In genomic region chr1:6646499-6647148, GRCh38 we compare ENCODE assay signal across 9 cellular contexts. TPM values are rescaled to one million over a fixed set of nuclear protein-coding genes. Genes with fewer than 3 reads are reported as not detected.
A peak's percentile ranks its signal among the peaks of the same experiment; 100 is the strongest.
DNase-seq lines count a peak whose midpoint lies in the region; ATAC-seq, FAIRE-seq and TF ChIP-seq lines count a peak whose summit lies in the region.
"Had no signal": no experiment of that assay in that cellular context is flagged by ENCODE, and none has a peak within 500 bp of the region (broad histone marks: within the 10 kb centered on the region; RNA-seq: fewer than 3 reads in every experiment).

No MANE protein-coding gene starts in this region.

- no peaks in the 10 kb centered on the region for H3K27me3 ChIP-seq in pancreas

- H3K36me3 Mint-ChIP-seq in WTC11 = peaks cover 46% of the 10 kb centered on the region

- intact Hi-C loops in pancreas (cut with DNase I) = loop anchor here in 2 of 3 donors (10.0 kb wide), 2 partner anchors 92 to 162 kb away; partner anchors contain the start of genes NOL9 (in 1 of the 2) and TAS1R1 (in 1 of the 2)

- no peak overlapping the region for H3K27ac ChIP-seq in pancreas

- TF ChIP-seq CTCF in WTC11 (IDR thresholded peaks at IDR 0.05) = peak; percentile 60
- peak; percentile 52 for TF ChIP-seq CTCF in foreskin fibroblast (IDR thresholded peaks at IDR 0.05; ENCODE audit: low read depth, low read length)
- TF ChIP-seq CTCF in pancreas (IDR thresholded peaks at IDR 0.05) = peak; percentile 14 to 48 (median 39)

- ATAC-seq in WTC11 (peak; percentile 76), pancreas (peak; percentile 70 to 88 (median 86))

- peak overlapping the region; percentile 71 for H3K27ac Mint-ChIP-seq in WTC11

- no peaks in the 10 kb centered on the region for H3K9me3 ChIP-seq in pancreas

- POLR2A ChIA-PET in WTC11 (lab: Charles Lee) = interaction anchor here (0.7 to 1.4 kb wide), 3 partner anchors 12 to 44 kb away, joined by 3 to 4 read pairs (median 3); partner anchors contain the start of gene KLHL21

- no peaks in the 10 kb centered on the region for H3K9me3 Mint-ChIP-seq in WTC11
- H3K9me3 Mint-ChIP-seq: central memory CD8-positive, alpha-beta T cell had no signal

- no peaks in the 10 kb centered on the region for H3K27me3 Mint-ChIP-seq in WTC11 (ENCODE audit: low read depth)
- H3K27me3 Mint-ChIP-seq: central memory CD8-positive, alpha-beta T cell had no signal

- CTCF ChIA-PET in WTC11 (lab: Charles Lee) = interaction anchor here (0.6 to 2.2 kb wide), 45 partner anchors 9 to 561 kb away, joined by 3 to 15 read pairs (median 4); partner anchors contain the start of genes DNAJC11, NOL9, PHF13 and PLEKHG5

- H3K4me1 ChIP-seq in pancreas = no peaks in the 10 kb centered on the region

- no peaks in the 10 kb centered on the region for H3K36me3 ChIP-seq in pancreas

- WGBS in pancreas, 2 donors = 54 to 59% methylated on average over 10 of the region's 10 CpGs

- no peak overlapping the region for H3K4me3 Mint-ChIP-seq in WTC11
- H3K4me3 Mint-ChIP-seq: central memory CD8-positive, alpha-beta T cell had no signal

- no peak overlapping the region for H3K4me3 ChIP-seq in foreskin fibroblast (ENCODE audit: low read depth in 1 of 2, low read length in 2 of 2)
- H3K4me3 ChIP-seq in pancreas = no peak overlapping the region

- peaks cover 16% of the 10 kb centered on the region for H3K4me1 Mint-ChIP-seq in WTC11
- H3K4me1 Mint-ChIP-seq: central memory CD8-positive, alpha-beta T cell had no signal

- peak in 2 of 3 donors; percentile 8 to 9 for DNase-seq in stimulated activated CD4-positive, alpha-beta T cell treated with anti-CD3 and anti-CD28 coated beads, Interleukin-12 subunit alpha, Interleukin-12 subunit beta, amount 100 ng/mL, for 48 hours (ENCODE audit: low read depth in 2 of 3, low spot score in 1 of 3)
- DNase-seq in stimulated activated CD4-positive, alpha-beta T cell treated with anti-CD3 and anti-CD28 coated beads, Interleukin-12 subunit alpha, Interleukin-12 subunit beta, amount 100 ng/mL, for 4 hours = no peak
- DNase-seq in LoVo (ENCODE audit: low spot score) (peak; percentile 12), WTC11 (ENCODE audit: low spot score) (peak; percentile 27), foreskin fibroblast (peak; percentile 36 to 72), pancreas (peak in 2 of 6 donors; percentile 29 to 40), NCI-H1048 (lab: John Stamatoyannopoulos, UW) (no peak), NCI-H1930 (lab: John Stamatoyannopoulos, UW) (no peak)

- FAIRE-seq in pancreas (lab: Jason Lieb, UNC) = no peak

TF ChIP-seq in WTC11, 78 proteins besides CTCF, POLR2A, EP300 and RAD21 (continues in another document):
- TF ChIP-seq FOXP4 (CRISPR knock-in tag; IDR thresholded peaks at IDR 0.05) (no peak), ZNF138 (CRISPR knock-in tag; conservative IDR thresholded peaks at IDR 0.05) (no peak), ATF2 (CRISPR knock-in tag; IDR thresholded peaks at IDR 0.05; ENCODE audit: borderline replicate concordance, low read depth) (no peak), ATF3 (CRISPR knock-in tag; conservative IDR thresholded peaks at IDR 0.05) (no peak), USF2 (CRISPR knock-in tag; IDR thresholded peaks at IDR 0.05) (no peak), FOXJ3 (CRISPR knock-in tag; IDR thresholded peaks at IDR 0.05; ENCODE audit: borderline replicate concordance) (no peak), NR1H2 (CRISPR knock-in tag; IDR thresholded peaks at IDR 0.05) (no peak), ARID4B (CRISPR knock-in tag; IDR thresholded peaks at IDR 0.05; ENCODE audit: borderline replicate concordance) (no peak), ZNF263 (CRISPR knock-in tag; IDR thresholded peaks at IDR 0.05; ENCODE audit: low read depth) (no peak)
- TF ChIP-seq, protein P1, sequence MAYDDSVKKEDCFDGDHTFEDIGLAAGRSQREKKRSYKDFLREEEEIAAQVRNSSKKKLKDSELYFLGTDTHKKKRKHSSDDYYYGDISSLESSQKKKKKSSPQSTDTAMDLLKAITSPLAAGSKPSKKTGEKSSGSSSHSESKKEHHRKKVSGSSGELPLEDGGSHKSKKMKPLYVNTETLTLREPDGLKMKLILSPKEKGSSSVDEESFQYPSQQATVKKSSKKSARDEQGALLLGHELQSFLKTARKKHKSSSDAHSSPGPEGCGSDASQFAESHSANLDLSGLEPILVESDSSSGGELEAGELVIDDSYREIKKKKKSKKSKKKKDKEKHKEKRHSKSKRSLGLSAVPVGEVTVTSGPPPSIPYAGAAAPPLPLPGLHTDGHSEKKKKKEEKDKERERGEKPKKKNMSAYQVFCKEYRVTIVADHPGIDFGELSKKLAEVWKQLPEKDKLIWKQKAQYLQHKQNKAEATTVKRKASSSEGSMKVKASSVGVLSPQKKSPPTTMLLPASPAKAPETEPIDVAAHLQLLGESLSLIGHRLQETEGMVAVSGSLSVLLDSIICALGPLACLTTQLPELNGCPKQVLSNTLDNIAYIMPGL (CRISPR knock-in tag; IDR thresholded peaks at IDR 0.05) = no peak

RNA-seq across cellular contexts. Expression of gene THAP3, which starts 22.0 kb away (rescaled TPM):
- 14.8 to 17.4 TPM (median 15.0 TPM) in 3 replicates for total RNA-seq in WTC11 (2021)
- total RNA-seq in pancreas = 10 to 100 TPM in 1 of 6 donors, 1 to 10 TPM in 5; 6.9 to 11.6 (median 8.9) TPM
- 10 to 100 TPM; 21.9 to 28.0 TPM for polyA plus RNA-seq in pancreas

RNA-seq across cellular contexts. Expression of gene PHF13, which starts 33.1 kb away (rescaled TPM):
- 39.6 to 40.0 TPM (median 40.0 TPM) in 3 replicates for total RNA-seq in WTC11 (2021)
- total RNA-seq in pancreas = 1 to 10 TPM; 4.0 to 8.3 (median 4.7) TPM
- 1 to 10 TPM; 4.5 to 8.0 TPM for polyA plus RNA-seq in pancreas

RNA-seq across cellular contexts. Expression of gene KLHL21, which starts 44.0 kb away (rescaled TPM):
- total RNA-seq in WTC11 (2021) = 15.1 to 17.6 TPM (median 15.3 TPM) in 3 replicates
- 10 to 100 TPM; 10.8 to 31.3 (median 18.4) TPM for total RNA-seq in pancreas
- 10 to 100 TPM; 11.3 to 13.7 TPM for polyA plus RNA-seq in pancreas

RNA-seq across cellular contexts. Expression of gene DNAJC11, which starts 55.0 kb away (rescaled TPM):
- 91.3 to 102 TPM (median 93.4 TPM) in 3 replicates for total RNA-seq in WTC11 (2021)
- 10 to 100 TPM; 14.9 to 22.9 (median 18.3) TPM for total RNA-seq in pancreas
- 10 to 100 TPM; 29.0 to 30.6 TPM for polyA plus RNA-seq in pancreas

Comparison
In these comparisons a context has a peak if more than half of its experiments do, and no peak if none do; other contexts are left out.
1. DNase-seq: peak in stimulated activated CD4-positive, alpha-beta T cell treated with anti-CD3 and anti-CD28 coated beads, Interleukin-12 subunit alpha, Interleukin-12 subunit beta, amount 100 ng/mL, for 48 hours (2 of 3), LoVo (single experiment), WTC11 (single experiment) and foreskin fibroblast (2 of 2); none in stimulated activated CD4-positive, alpha-beta T cell treated with anti-CD3 and anti-CD28 coated beads, Interleukin-12 subunit alpha, Interleukin-12 subunit beta, amount 100 ng/mL, for 4 hours (single experiment), NCI-H1048 (single experiment) and NCI-H1930 (0 of 2).
2. Peak in every context shown above with its lines, with median percentiles within 50 percentile points of each other: CTCF ChIP-seq.